ENCODE assay signal across 8 cellular contexts in the genomic region with DNA sequence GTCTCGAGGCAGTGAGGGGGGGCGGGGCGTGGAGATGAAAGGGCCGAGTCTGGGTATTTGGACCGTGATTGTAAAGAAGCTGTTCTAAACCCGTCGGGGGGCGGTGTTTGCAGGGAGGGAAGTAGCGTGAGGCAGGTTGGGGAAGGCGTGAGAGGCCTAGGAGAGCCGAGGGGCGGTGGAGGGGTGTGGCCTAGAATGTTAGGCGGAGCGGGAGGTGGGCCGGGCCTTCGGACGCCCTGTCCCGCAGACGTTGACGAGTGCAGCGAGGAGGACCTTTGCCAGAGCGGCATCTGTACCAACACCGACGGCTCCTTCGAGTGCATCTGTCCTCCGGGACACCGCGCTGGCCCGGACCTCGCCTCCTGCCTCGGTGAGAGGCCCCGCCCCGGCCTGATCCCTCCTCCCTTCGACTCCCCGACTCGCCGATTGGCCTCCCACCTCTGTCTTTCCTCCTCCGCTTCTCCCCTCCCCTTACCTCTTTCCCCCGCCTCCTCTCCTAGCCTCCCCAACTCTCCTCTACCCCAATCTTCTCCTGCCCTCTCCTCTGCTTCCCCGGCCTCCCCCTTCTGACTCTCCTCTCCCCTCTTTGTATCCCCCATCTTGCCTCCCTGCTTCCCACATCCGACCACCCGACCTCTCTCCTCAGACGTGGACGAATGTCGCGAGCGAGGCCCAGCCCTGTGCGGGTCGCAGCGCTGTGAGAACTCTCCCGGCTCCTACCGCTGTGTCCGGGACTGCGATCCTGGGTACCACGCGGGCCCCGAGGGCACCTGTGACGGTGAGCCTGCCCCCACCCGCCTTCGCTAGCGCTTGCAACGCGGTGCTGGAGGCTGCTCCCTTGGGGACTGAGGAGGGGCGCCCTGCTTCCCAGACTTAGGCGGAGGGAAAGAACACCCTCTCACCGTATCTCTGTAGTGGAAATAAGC. TPM values are rescaled to one million over a fixed set of nuclear protein-coding genes. Genes with fewer than 3 reads are reported as not detected.
DNase-seq lines count a peak whose midpoint lies in the region; ATAC-seq, FAIRE-seq and TF ChIP-seq lines count a peak whose summit lies in the region.

No MANE protein-coding gene starts in this region.

- H3K9me3 ChIP-seq in HUES48 (ENCODE audit: control insufficient read depth, insufficient read depth, low read length) (no peaks in the 10 kb centered on the region), RWPE2 (ENCODE audit: severe bottlenecking) (no peaks in the 10 kb centered on the region), cardiac muscle cell (ENCODE audit: low read depth) (no peaks in the 10 kb centered on the region)

- DNase-seq in RWPE2 (ENCODE audit: low spot score) (peak; percentile 89), cardiac muscle cell (ENCODE audit: low read depth in 1 of 2, low spot score in 1 of 2) (peak; percentile 80 to 84), retinal pigment epithelial cell (ENCODE audit: low read depth) (no peak), RCC 7860 (ENCODE audit: low spot score) (no peak)
- peak; percentile 59 to 87 (median 84) for DNase-seq in activated naive CD4-positive, alpha-beta T cell (lab: John Stamatoyannopoulos, UW)

- H3K4me3 ChIP-seq in HUES48 (ENCODE audit: low read depth, low read length) (peak overlapping the region; percentile 92), RWPE2 (ENCODE audit: severe bottlenecking) (peak overlapping the region; percentile 35), cardiac muscle cell (peak overlapping the region; percentile 61), retinal pigment epithelial cell (ENCODE audit: low read length) (peak overlapping the region; percentile 78)

- H3K27ac ChIP-seq in HUES48 (ENCODE audit: low read depth, low read length) (peak overlapping the region; percentile 88), RWPE2 (ENCODE audit: poor library complexity, severe bottlenecking) (peak overlapping the region; percentile 77), cardiac muscle cell (peak overlapping the region; percentile 33)

- FAIRE-seq in RCC 7860 (lab: Jason Lieb, UNC) = no peak

- ATAC-seq in RWPE2 (ENCODE audit: low read depth) (peak; percentile 56), HG03025 (IDR thresholded peaks at IDR 0.05; ENCODE audit: low FRiP score, unreplicated experiment) (no peak)

- TF ChIP-seq CTCF in RWPE2 (IDR thresholded peaks at IDR 0.05; ENCODE audit: poor library complexity, severe bottlenecking) (no peak), cardiac muscle cell (IDR thresholded peaks at IDR 0.05; ENCODE audit: low read depth, low read length) (no peak), retinal pigment epithelial cell (conservative IDR thresholded peaks at IDR 0.05; ENCODE audit: low read depth, low read length) (no peak)

- H3K4me1 ChIP-seq in HUES48 (ENCODE audit: control insufficient read depth, insufficient read depth, low read length) = peaks cover 8% of the 10 kb centered on the region
- H3K4me1 ChIP-seq in RWPE2 (ENCODE audit: insufficient read depth, poor library complexity, severe bottlenecking) = peaks cover 8% of the 10 kb centered on the region
- no peaks in the 10 kb centered on the region for H3K4me1 ChIP-seq in cardiac muscle cell (ENCODE audit: low read depth)

- peaks cover 32% of the 10 kb centered on the region for H3K27me3 ChIP-seq in HUES48 (ENCODE audit: control insufficient read depth, insufficient read depth, low read length)
- no peaks in the 10 kb centered on the region for H3K27me3 ChIP-seq in RWPE2 (ENCODE audit: insufficient read depth, poor library complexity, severe bottlenecking)
- H3K27me3 ChIP-seq in cardiac muscle cell = no peaks in the 10 kb centered on the region

- peak; percentile 42 for TF ChIP-seq POLR2A in GM19099 (IDR thresholded peaks at IDR 0.05; ENCODE audit: extremely low read depth, insufficient read length, low read depth)

- peak overlapping the region; percentile 68 for H3K9ac ChIP-seq in HUES48 (ENCODE audit: low read depth, low read length)

- peaks cover 5% of the 10 kb centered on the region; the same call in 1 of the 2 replicates for H3K36me3 ChIP-seq in HUES48 (ENCODE audit: control insufficient read depth, insufficient read depth, low read length)
- peaks cover 42% of the 10 kb centered on the region for H3K36me3 ChIP-seq in RWPE2 (ENCODE audit: low read depth)
- peaks cover 3% of the 10 kb centered on the region for H3K36me3 ChIP-seq in cardiac muscle cell

RNA-seq across cellular contexts. Expression of a gene that starts 12.8 kb away (rescaled TPM):
- 85.3 and 203 TPM in 2 replicates for total RNA-seq in cardiac muscle cell
- 158 and 255 TPM in 2 replicates for polyA plus RNA-seq in cardiac muscle cell

RNA-seq across cellular contexts. Expression of a gene that starts 37.3 kb away (rescaled TPM):
- 53.3 and 63.6 TPM in 2 replicates for total RNA-seq in cardiac muscle cell
- polyA plus RNA-seq in cardiac muscle cell = 70.1 and 83.4 TPM in 2 replicates

Comparison
In these comparisons a context has a peak if more than half of its experiments do, and no peak if none do; other contexts are left out.
1. H3K27ac ChIP-seq: peak in every context shown above with its lines; median percentile 88 in HUES48; 77 in RWPE2; 33 in cardiac muscle cell.
2. H3K4me3 ChIP-seq: peak in every context shown above with its lines; median percentile 92 in HUES48; 78 in retinal pigment epithelial cell; 61 in cardiac muscle cell; 35 in RWPE2.
3. DNase-seq: peak in RWPE2 (single experiment), activated naive CD4-positive, alpha-beta T cell (4 of 4) and cardiac muscle cell (2 of 2); none in retinal pigment epithelial cell (single experiment) and RCC 7860 (single experiment).